ENCODE assay signal across 9 cellular contexts in genomic region chr11:46345881-46346484, GRCh38. TPM values are rescaled to one million over a fixed set of nuclear protein-coding genes. Genes with fewer than 3 reads are reported as not detected.
DNase-seq lines count a peak whose midpoint lies in the region; ATAC-seq and TF ChIP-seq lines count a peak whose summit lies in the region.
"Had no signal": no experiment of that assay in that cellular context is flagged by ENCODE, and none has a peak within 500 bp of the region (broad histone marks: within the 10 kb centered on the region; RNA-seq: fewer than 3 reads in every experiment).

No MANE protein-coding gene starts in this region.

- no peaks in the 10 kb centered on the region for H3K9me3 ChIP-seq in SJCRH30 (replicated peaks)

- no peaks in the 10 kb centered on the region for H3K9me3 Mint-ChIP-seq in endothelial cell (ENCODE audit: unreplicated experiment)

- H3K27me3 Mint-ChIP-seq in endothelial cell (ENCODE audit: unreplicated experiment), result peaks cover 25% of the 10 kb centered on the region

- no peak for TF ChIP-seq CTCF in GM12864 (IDR thresholded peaks at IDR 0.05; ENCODE audit: low read depth, low read length, missing control alignments)
- no peak for TF ChIP-seq CTCF in endothelial cell (IDR thresholded peaks at IDR 0.05; ENCODE audit: unreplicated experiment)

- H3K4me3 ChIP-seq in GM12864 (ENCODE audit: low read depth, low read length), result peak overlapping the region; percentile 70
- H3K4me3 ChIP-seq in SJCRH30, result peak overlapping the region; percentile 44; the same call in 1 of the 2 replicates

- H3K27ac Mint-ChIP-seq in endothelial cell (ENCODE audit: unreplicated experiment), result peak overlapping the region; percentile 85

- intact Hi-C loops in sciatic nerve (cut with DNase I), result no loop called here

- H3K27ac ChIP-seq in SJCRH30, result no peak overlapping the region

- H3K36me3 Mint-ChIP-seq in endothelial cell (ENCODE audit: low read depth, unreplicated experiment), result peaks cover 7% of the 10 kb centered on the region

- no peak for DNase-seq in GM12864 (ENCODE audit: low read depth)
- DNase-seq in SJCRH30, result no peak
- DNase-seq in endothelial cell (ENCODE audit: low spot score), result no peak
- no peak for DNase-seq in sciatic nerve (ENCODE audit: low spot score)
- no peak for DNase-seq in left lobe of liver (ENCODE audit: low spot score)
- DNase-seq in NCI-H187 (lab: John Stamatoyannopoulos, UW), result no peak
- DNase-seq in glomerular visceral epithelial cell (ENCODE audit: extremely low spot score), result no peak
- DNase-seq: cortex of kidney had no signal

- H3K4me1 ChIP-seq in SJCRH30, result peaks cover 15% of the 10 kb centered on the region

- peaks cover 6% of the 10 kb centered on the region for H3K27me3 ChIP-seq in SJCRH30

- H3K36me3 ChIP-seq in SJCRH30, result no peaks in the 10 kb centered on the region

- H3K4me1 Mint-ChIP-seq in endothelial cell (ENCODE audit: unreplicated experiment), result peaks cover 71% of the 10 kb centered on the region

- H3K4me3 Mint-ChIP-seq in endothelial cell (ENCODE audit: unreplicated experiment), result peak overlapping the region; percentile 94

- ATAC-seq in sciatic nerve (peak; percentile 1), left lobe of liver (no peak), HG02571 (IDR thresholded peaks at IDR 0.05; ENCODE audit: unreplicated experiment) (no peak)

RNA-seq across cellular contexts. Expression of gene DGKZ, which starts 1.3 kb away (rescaled TPM):
- 34.2 and 42.1 TPM in 2 replicates for total RNA-seq in SJCRH30 (2014; rRNA removed; shearing (Covaris generic))
- total RNA-seq in endothelial cell (ENCODE audit: unreplicated experiment) (127 TPM), sciatic nerve (45.5 TPM), left lobe of liver (13.0 TPM)

RNA-seq across cellular contexts. Expression of gene MDK, which starts 35.5 kb away (rescaled TPM):
- 122 and 142 TPM in 2 replicates for total RNA-seq in SJCRH30 (2014; rRNA removed; shearing (Covaris generic))
- total RNA-seq in endothelial cell (ENCODE audit: unreplicated experiment) (553 TPM), sciatic nerve (92.7 TPM), left lobe of liver (2.0 TPM)

RNA-seq across cellular contexts. Expression of gene CHRM4, which starts 45.6 kb away (rescaled TPM):
- 0.81 and 0.97 TPM in 2 replicates for total RNA-seq in SJCRH30 (2014; rRNA removed; shearing (Covaris generic))
- total RNA-seq in endothelial cell (ENCODE audit: unreplicated experiment) (not detected), sciatic nerve (not detected), left lobe of liver (not detected)

Comparison
In these comparisons a context has a peak if more than half of its experiments do, and no peak if none do; other contexts are left out.
1. RNA of gene MDK, which starts 35.5 kb away (total RNA-seq): 553 TPM in endothelial cell (single experiment), 122 to 142 TPM in SJCRH30 and 92.7 TPM in sciatic nerve (single experiment); 2.0 TPM in left lobe of liver (single experiment); every median in the first group is over 10 times any median in the second.